8 cellular contexts compared by ENCODE assay signal in the genomic region with DNA sequence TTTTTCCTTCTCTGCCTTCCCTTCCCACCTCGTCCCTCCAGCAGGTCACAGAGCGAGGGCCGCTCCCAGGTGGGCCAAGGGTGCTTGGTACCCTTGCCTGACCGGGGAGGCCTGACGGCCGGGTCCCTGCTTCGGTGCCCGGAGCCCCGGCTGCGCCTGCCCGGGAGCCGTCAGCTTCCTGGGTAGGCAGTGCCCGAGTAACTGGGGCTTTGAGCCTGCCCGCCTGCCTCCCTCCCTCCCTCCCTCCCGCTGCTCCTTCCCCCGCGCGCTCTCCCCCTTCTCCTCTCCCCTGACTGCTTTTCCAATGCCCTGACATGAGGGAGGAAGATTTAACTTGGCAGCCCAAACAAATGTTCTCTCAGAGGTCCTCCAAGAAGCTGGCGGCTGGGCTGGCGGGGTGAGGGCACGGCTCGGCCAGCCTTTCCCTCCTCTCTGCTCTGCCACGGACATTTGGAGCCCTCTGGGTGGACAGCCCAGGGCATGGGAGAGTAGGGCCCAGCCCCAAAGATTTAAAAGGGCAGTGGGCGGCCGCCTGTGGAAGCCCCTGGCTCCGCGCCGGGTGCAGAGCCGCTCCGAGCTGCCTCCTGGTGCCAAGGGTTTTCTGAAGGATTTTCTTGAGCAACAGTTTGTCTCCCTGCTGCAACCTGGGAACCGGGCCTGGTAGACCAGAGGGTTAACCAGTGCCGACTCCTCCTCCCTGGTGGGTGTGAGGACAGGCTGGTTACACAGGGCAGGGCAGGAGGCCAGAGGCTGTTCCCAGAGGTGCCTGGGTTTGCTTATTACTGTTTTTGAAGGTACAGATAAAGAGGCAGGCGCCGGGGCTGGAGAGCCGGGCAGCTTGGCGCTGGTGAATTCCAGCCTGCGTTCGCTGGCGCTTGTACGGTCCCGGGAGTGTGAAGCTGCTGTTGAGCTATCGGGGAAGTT. TPM values are rescaled to one million over a fixed set of nuclear protein-coding genes. Genes with fewer than 3 reads are reported as not detected.
DNase-seq lines count a peak whose midpoint lies in the region; ATAC-seq and TF ChIP-seq lines count a peak whose summit lies in the region.

No MANE protein-coding gene starts in this region.

- H3K4me2 ChIP-seq in smooth muscle cell: peak overlapping the region; percentile 99

- no peaks in the 10 kb centered on the region for H3K36me3 ChIP-seq in smooth muscle cell (ENCODE audit: low read depth)

- peaks cover 65% of the 10 kb centered on the region for H4K20me1 ChIP-seq in smooth muscle cell (ENCODE audit: low read depth)

- peaks cover 65% of the 10 kb centered on the region for H3K79me2 ChIP-seq in smooth muscle cell (ENCODE audit: low read depth)

- peaks cover 16% of the 10 kb centered on the region for H3F3A ChIP-seq in smooth muscle cell (ENCODE audit: low read depth)

- peaks cover 29% of the 10 kb centered on the region for H3K4me1 ChIP-seq in smooth muscle cell (ENCODE audit: low read depth)

- DNase-seq in COR-L47 (lab: John Stamatoyannopoulos, UW) (peak; percentile 18), HuH-7 (ENCODE audit: low spot score) (peak; percentile 64), SKM-1 (lab: John Stamatoyannopoulos, UW; ENCODE audit: unreplicated experiment) (peak; percentile 45), coronary artery (ENCODE audit: low spot score) (peak; percentile 98), smooth muscle cell (lab: John Stamatoyannopoulos, UW; ENCODE audit: unreplicated experiment) (peak; percentile 75), GM19238 (ENCODE audit: insufficient read length, low spot score) (no peak)

- H3K9ac ChIP-seq in smooth muscle cell (ENCODE audit: low read depth): peak overlapping the region; percentile 82

- H2AFZ ChIP-seq in smooth muscle cell (ENCODE audit: low read depth): no peak overlapping the region

- peak overlapping the region; percentile 88 for H3K4me3 ChIP-seq in coronary artery
- peak overlapping the region; percentile 93 for H3K4me3 ChIP-seq in smooth muscle cell

- WGBS in smooth muscle cell (ENCODE audit: low lambda C conversion rate): under 1% methylated on average over 36 of the region's 42 CpGs

- H3K9me3 ChIP-seq in smooth muscle cell (replicated peaks; ENCODE audit: low read depth): no peaks in the 10 kb centered on the region

- H3K27ac ChIP-seq in coronary artery: peak overlapping the region; percentile 98 to 100
- peak overlapping the region; percentile 89 for H3K27ac ChIP-seq in layer of hippocampus (ENCODE audit: low read depth, low read length)
- peak overlapping the region; percentile 88 for H3K27ac ChIP-seq in smooth muscle cell (ENCODE audit: low read depth)

- ATAC-seq in HG02571 (IDR thresholded peaks at IDR 0.05; ENCODE audit: unreplicated experiment): no peak

- TF ChIP-seq CTCF in coronary artery (IDR thresholded peaks at IDR 0.05) (no peak), smooth muscle cell (IDR thresholded peaks at IDR 0.05; ENCODE audit: borderline replicate concordance, insufficient read depth, poor library complexity, severe bottlenecking) (no peak)

- H3K27me3 ChIP-seq in layer of hippocampus (ENCODE audit: control insufficient read depth, insufficient read depth, low read length) (no peaks in the 10 kb centered on the region), smooth muscle cell (ENCODE audit: low read depth) (no peaks in the 10 kb centered on the region)

RNA-seq across cellular contexts. Expression of a gene that starts 2.1 kb away (rescaled TPM):
- 12.0 and 31.3 TPM in 2 replicates for total RNA-seq in smooth muscle cell
- polyA plus RNA-seq in smooth muscle cell: 24.2 and 28.9 TPM in 2 replicates
